Comparison of ENCODE assay signal across 8 cellular contexts in the genomic region with DNA sequence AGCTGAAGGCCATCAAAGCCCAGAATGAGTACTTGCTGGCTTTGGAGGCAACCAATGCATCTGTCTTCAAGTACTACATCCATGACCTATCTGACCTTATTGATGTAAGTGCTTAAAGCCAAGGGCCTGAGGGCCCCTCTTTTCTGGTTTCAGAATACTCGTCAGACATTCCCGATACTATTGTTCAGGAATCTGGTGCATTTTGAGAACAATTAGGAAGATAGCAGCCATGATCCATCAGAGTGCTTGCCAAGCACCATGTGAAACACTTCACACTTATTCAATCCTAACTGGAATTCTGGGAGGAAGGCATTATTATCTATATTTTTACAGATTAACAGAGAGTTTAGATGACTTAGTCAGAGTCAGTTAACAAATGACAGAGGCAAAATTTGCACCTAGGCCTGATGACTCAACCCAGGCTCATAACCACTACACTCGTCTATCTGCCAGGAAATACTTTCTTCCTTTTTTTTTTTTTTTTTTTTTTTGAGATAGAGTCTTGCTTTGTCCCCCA.
DNase-seq lines count a peak whose midpoint lies in the region; ATAC-seq and TF ChIP-seq lines count a peak whose summit lies in the region.
"Not testable (repeated sequence)": the region's sequence is repeated elsewhere in the genome, so short reads cannot be mapped to it uniquely, and the experiment has no call there.

No MANE protein-coding gene starts in this region.

- BruUV-seq in Panc1 (replicated peaks; lab: Mats Ljungman, UMichigan) = not testable (repeated sequence)

- H3K9me3 Mint-ChIP-seq in activated CD4-positive, alpha-beta memory T cell treated with anti-CD3 and anti-CD28 coated beads, Interleukin-2, amount 10 ng/mL, durations not matched to agents 7 days and 5 days; activated naive CD4-positive, alpha-beta T cell treated with anti-CD3 and anti-CD28 coated beads, Interleukin-2, amount 50 U/mL, for 72 hours: not testable (repeated sequence)

- H3K4me3 ChIP-seq in Panc1 (ENCODE audit: low read depth in 2 of 2, low read length in 2 of 2); cardiac fibroblast (replicated peaks in 1 of 2; ENCODE audit: low read depth in 2 of 2, low read length in 2 of 2): not testable (repeated sequence)

- intact Hi-C loops in Panc1 (cut with micrococcal nuclease; ENCODE audit: unreplicated experiment) = not testable (repeated sequence)

- H3K27me3 ChIP-seq in Panc1 (ENCODE audit: control insufficient read depth, insufficient read depth, low read length) = not testable (repeated sequence)

- DNase-seq in A172 (ENCODE audit: low spot score) (peak; percentile 10), HCEC 1CT (peak; percentile 14), cardiac fibroblast (ENCODE audit: low read depth in 2 of 2) (peak; percentile 23 to 75), glomerular visceral epithelial cell (ENCODE audit: extremely low spot score) (peak; percentile 7), renal cortical epithelial cell (ENCODE audit: low read depth) (peak; percentile 40)
- DNase-seq in Panc1 (ENCODE audit: low read depth, low spot score); activated CD4-positive, alpha-beta memory T cell treated with anti-CD3 and anti-CD28 coated beads, Interleukin-2, amount 10 ng/mL, durations not matched to agents 7 days and 5 days; activated naive CD4-positive, alpha-beta T cell treated with anti-CD3 and anti-CD28 coated beads, Interleukin-2, amount 50 U/mL, for 72 hours (ENCODE audit: low spot score in 2 of 2): not testable (repeated sequence)

- H3K9me3 ChIP-seq in Panc1 (ENCODE audit: control insufficient read depth, insufficient read depth, low read depth, low read length) = not testable (repeated sequence)

- CTCF ChIA-PET in Panc1 (lab: Charles Lee); activated CD4-positive, alpha-beta memory T cell treated with anti-CD3 and anti-CD28 coated beads, Interleukin-2, amount 10 ng/mL, durations not matched to agents 7 days and 5 days (lab: Charles Lee): not testable (repeated sequence)

- POLR2A ChIA-PET in Panc1 (lab: Charles Lee); activated CD4-positive, alpha-beta memory T cell treated with anti-CD3 and anti-CD28 coated beads, Interleukin-2, amount 10 ng/mL, durations not matched to agents 7 days and 5 days (lab: Charles Lee): not testable (repeated sequence)

- not testable (repeated sequence) for H3K36me3 Mint-ChIP-seq in activated CD4-positive, alpha-beta memory T cell treated with anti-CD3 and anti-CD28 coated beads, Interleukin-2, amount 10 ng/mL, durations not matched to agents 7 days and 5 days (ENCODE audit: low read depth); activated naive CD4-positive, alpha-beta T cell treated with anti-CD3 and anti-CD28 coated beads, Interleukin-2, amount 50 U/mL, for 72 hours

- H3K4me3 Mint-ChIP-seq in activated CD4-positive, alpha-beta memory T cell treated with anti-CD3 and anti-CD28 coated beads, Interleukin-2, amount 10 ng/mL, durations not matched to agents 7 days and 5 days = not testable (repeated sequence)

- not testable (repeated sequence) for H3K36me3 ChIP-seq in Panc1 (ENCODE audit: control insufficient read depth, insufficient read depth, low read length)

- not testable (repeated sequence) for H3K4me1 Mint-ChIP-seq in activated CD4-positive, alpha-beta memory T cell treated with anti-CD3 and anti-CD28 coated beads, Interleukin-2, amount 10 ng/mL, durations not matched to agents 7 days and 5 days

- in situ Hi-C loops in Panc1 (cut with HindIII; ENCODE audit: low pct_unique_long_range_greater_than_20kb, low sequenced_read_pairs) = not testable (repeated sequence)

- not testable (repeated sequence) for H3K27me3 Mint-ChIP-seq in activated CD4-positive, alpha-beta memory T cell treated with anti-CD3 and anti-CD28 coated beads, Interleukin-2, amount 10 ng/mL, durations not matched to agents 7 days and 5 days

- H3K4me1 ChIP-seq in Panc1 (ENCODE audit: control insufficient read depth, insufficient read depth, low read length) = not testable (repeated sequence)

- TF ChIP-seq CTCF in Panc1 (IDR thresholded peaks at IDR 0.05); cardiac fibroblast (IDR thresholded peaks at IDR 0.05; ENCODE audit: low read depth, low read length): not testable (repeated sequence)

- H3K27ac ChIP-seq in Panc1 (ENCODE audit: low read length) = not testable (repeated sequence)

- H3K27ac Mint-ChIP-seq in activated CD4-positive, alpha-beta memory T cell treated with anti-CD3 and anti-CD28 coated beads, Interleukin-2, amount 10 ng/mL, durations not matched to agents 7 days and 5 days = peak overlapping the region; percentile 52
- not testable (repeated sequence) for H3K27ac Mint-ChIP-seq in activated naive CD4-positive, alpha-beta T cell treated with anti-CD3 and anti-CD28 coated beads, Interleukin-2, amount 50 U/mL, for 72 hours

- ATAC-seq in Panc1 = peak; percentile 56; the same call in 1 of the 2 replicates
- ATAC-seq in activated naive CD4-positive, alpha-beta T cell treated with anti-CD3 and anti-CD28 coated beads, Interleukin-2, amount 50 U/mL, for 72 hours = peak; percentile 93 to 95
